Comparison of ENCODE assay signal across 29 cellular contexts in the genomic region with DNA sequence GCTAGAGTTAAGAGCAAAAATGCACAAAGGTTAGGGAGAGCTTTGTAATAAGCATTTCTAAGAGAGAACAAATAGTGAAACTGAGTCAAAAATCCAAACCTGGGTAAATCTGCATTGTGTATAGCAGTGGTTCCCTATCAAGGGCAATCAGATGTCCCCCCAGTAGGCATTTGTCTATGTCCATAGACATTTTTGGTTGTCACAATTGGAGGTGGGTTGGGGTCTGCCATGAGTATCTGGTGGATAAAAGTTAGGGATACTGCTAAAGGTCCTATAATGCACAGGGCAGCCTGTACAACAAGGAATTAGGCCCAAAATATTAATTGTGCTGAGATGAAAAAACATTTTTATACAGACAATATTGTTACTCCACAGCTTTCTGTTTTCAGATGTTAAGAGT.
"Had no signal": no experiment of that assay in that cellular context is flagged by ENCODE, and none has a peak within 500 bp of the region (broad histone marks: within the 10 kb centered on the region; RNA-seq: fewer than 3 reads in every experiment).

No MANE protein-coding gene starts in this region.

- H3K4me3 ChIP-seq: heart left ventricle, ovary, prostate gland, smooth muscle cell, stomach, thyroid gland, upper lobe of left lung had no signal

- H3K27ac Mint-ChIP-seq: activated CD8-positive, alpha-beta T cell treated with anti-CD3 and anti-CD28 coated beads, Interleukin-2, amount 10 ng/mL, durations not matched to agents 7 days and 5 days; activated naive CD8-positive, alpha-beta T cell treated with anti-CD3 and anti-CD28 coated beads, Interleukin-2, amount 10 ng/mL, durations not matched to agents 7 days and 5 days; activated T-helper 2 cell treated with anti-CD3 and anti-CD28 coated beads, Interferon-gamma antibody, Interleukin-2, Interleukin-4, amounts not matched to agents 10 μg/mL and 5 μg/mL and 100 μg/mL, durations not matched to agents 14 hours and 24 hours and 36 hours; immature natural killer cell; mesothelial cell of epicardium; stimulated activated memory B cell treated with anti-CD40 and anti-IgM and Interleukin-4, amounts not matched to agents 10 μg/mL and 1 μg/mL and 100 μg/mL, for 72 hours had no signal

- H3K4me1 ChIP-seq: prostate gland, stomach, thyroid gland, upper lobe of left lung had no signal

- ATAC-seq: activated CD8-positive, alpha-beta T cell treated with anti-CD3 and anti-CD28 coated beads, Interleukin-2, amount 10 ng/mL, durations not matched to agents 7 days and 5 days; activated T-cell treated with anti-CD3 and anti-CD28 coated beads, Interleukin-2, amount 50 U/mL, for 4 hours; esophagus mucosa; heart left ventricle; left colon; stimulated activated memory B cell treated with anti-CD40 and anti-IgM and Interleukin-4, amounts not matched to agents 10 μg/mL and 1 μg/mL and 100 μg/mL, for 72 hours had no signal

- H3K27me3 Mint-ChIP-seq: activated naive CD8-positive, alpha-beta T cell treated with anti-CD3 and anti-CD28 coated beads, Interleukin-2, amount 10 ng/mL, durations not matched to agents 7 days and 5 days; naive B cell; stimulated activated memory B cell treated with anti-CD40 and anti-IgM and Interleukin-4, amounts not matched to agents 10 μg/mL and 1 μg/mL and 100 μg/mL, for 72 hours had no signal

- DNase-seq: activated CD4-positive, alpha-beta T cell treated with anti-CD3 and anti-CD28 coated beads for 1 hour; activated CD8-positive, alpha-beta T cell treated with anti-CD3 and anti-CD28 coated beads, Interleukin-2, amount 10 ng/mL, durations not matched to agents 7 days and 5 days; activated naive CD8-positive, alpha-beta T cell treated with anti-CD3 and anti-CD28 coated beads, Interleukin-2, amount 10 ng/mL, durations not matched to agents 7 days and 5 days; activated T-cell treated with anti-CD3 and anti-CD28 coated beads, Interleukin-2, amount 50 U/mL, for 4 hours; brain microvascular endothelial cell; foreskin fibroblast; heart left ventricle; hypothalamus; immature natural killer cell; kidney; left colon; naive B cell; ovary; retina; stimulated activated CD4-positive, alpha-beta T cell treated with anti-CD3 and anti-CD28 coated beads, Interleukin-1b, Interleukin-23, amount 100 ng/mL, for 48 hours; stimulated activated CD4-positive, alpha-beta T cell treated with anti-CD3 and anti-CD28 coated beads, Interleukin-4, amount 100 ng/mL, for 4 hours; stimulated activated CD8-positive, alpha-beta memory T cell treated with anti-CD3 and anti-CD28 coated beads, Interleukin-4, amount 100 ng/mL, for 48 hours; stomach; SW 1271; T-helper 2 cell; thyroid gland; upper lobe of left lung had no signal

- H3K9me3 ChIP-seq: heart left ventricle, ovary, prostate gland, stomach, thyroid gland, upper lobe of left lung had no signal

- H3K4me2 ChIP-seq: smooth muscle cell had no signal

- H3K27ac ChIP-seq: brain microvascular endothelial cell, heart left ventricle, ovary, prostate gland, stomach, thyroid gland, upper lobe of left lung had no signal

- H3K9me3 Mint-ChIP-seq: activated naive CD8-positive, alpha-beta T cell treated with anti-CD3 and anti-CD28 coated beads, Interleukin-2, amount 10 ng/mL, durations not matched to agents 7 days and 5 days; activated T-cell treated with anti-CD3 and anti-CD28 coated beads, Interleukin-2, amount 50 U/mL, for 4 hours; activated T-helper 2 cell treated with anti-CD3 and anti-CD28 coated beads, Interferon-gamma antibody, Interleukin-2, Interleukin-4, amounts not matched to agents 10 μg/mL and 5 μg/mL and 100 μg/mL, durations not matched to agents 14 hours and 24 hours and 36 hours; immature natural killer cell; mesothelial cell of epicardium; naive B cell; stimulated activated memory B cell treated with anti-CD40 and anti-IgM and Interleukin-4, amounts not matched to agents 10 μg/mL and 1 μg/mL and 100 μg/mL, for 72 hours had no signal

- H3K4me1 Mint-ChIP-seq: immature natural killer cell, mesothelial cell of epicardium had no signal

- H3K4me3 Mint-ChIP-seq: activated CD8-positive, alpha-beta T cell treated with anti-CD3 and anti-CD28 coated beads, Interleukin-2, amount 10 ng/mL, durations not matched to agents 7 days and 5 days; activated naive CD8-positive, alpha-beta T cell treated with anti-CD3 and anti-CD28 coated beads, Interleukin-2, amount 10 ng/mL, durations not matched to agents 7 days and 5 days; activated T-cell treated with anti-CD3 and anti-CD28 coated beads, Interleukin-2, amount 50 U/mL, for 4 hours; immature natural killer cell; mesothelial cell of epicardium; stimulated activated memory B cell treated with anti-CD40 and anti-IgM and Interleukin-4, amounts not matched to agents 10 μg/mL and 1 μg/mL and 100 μg/mL, for 72 hours had no signal

- FAIRE-seq: astrocyte, kidney had no signal

- H3K36me3 ChIP-seq: ovary had no signal

- H3K27me3 ChIP-seq: brain microvascular endothelial cell, heart left ventricle, ovary, stomach, thyroid gland, upper lobe of left lung had no signal
